2 cellular contexts compared by ENCODE assay signal in the genomic region with DNA sequence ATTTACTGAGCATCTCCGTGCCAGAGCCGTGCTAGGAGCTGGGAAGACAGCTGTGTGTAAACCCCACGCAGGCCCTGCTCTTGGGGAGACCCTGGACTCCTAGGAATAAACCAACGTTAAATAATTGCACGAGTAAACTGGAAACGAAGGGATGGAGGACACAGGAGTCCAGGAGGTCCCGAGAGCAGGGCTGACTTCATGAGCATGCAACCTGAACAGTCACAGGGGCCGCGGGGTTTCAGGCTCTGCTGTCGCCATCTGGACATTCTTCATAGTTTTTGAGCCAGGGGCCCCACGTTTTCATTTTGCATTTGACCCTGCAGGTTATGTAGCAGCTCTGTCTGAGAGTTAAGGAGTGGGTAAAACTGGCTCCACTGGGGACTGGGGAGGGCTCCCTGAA.
TF ChIP-seq lines count a peak whose summit lies in the region.

No MANE protein-coding gene starts in this region.

TF ChIP-seq in endothelial cell of umbilical vein, 7 proteins besides CTCF, POLR2A, EP300 and RAD21:
- TF ChIP-seq, protein P1, sequence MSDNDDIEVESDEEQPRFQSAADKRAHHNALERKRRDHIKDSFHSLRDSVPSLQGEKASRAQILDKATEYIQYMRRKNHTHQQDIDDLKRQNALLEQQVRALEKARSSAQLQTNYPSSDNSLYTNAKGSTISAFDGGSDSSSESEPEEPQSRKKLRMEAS (IDR thresholded peaks at IDR 0.05; ENCODE audit: insufficient read depth, insufficient read length): no peak
- TF ChIP-seq EZH2 (IDR thresholded peaks at IDR 0.05; ENCODE audit: borderline replicate concordance, low read depth, low read length, severe bottlenecking) (no peak), GATA2 (IDR thresholded peaks at IDR 0.05; ENCODE audit: insufficient read depth, insufficient read length, low read depth, low read length) (no peak), JUN (IDR thresholded peaks at IDR 0.05; ENCODE audit: borderline replicate concordance, insufficient read depth, insufficient read length, low read depth) (no peak), MYC (IDR thresholded peaks at IDR 0.05; ENCODE audit: low read depth, low read length) (no peak), POLR2AphosphoS5 (IDR thresholded peaks at IDR 0.05; ENCODE audit: insufficient read depth, low read depth, low read length) (no peak), FOS (IDR thresholded peaks at IDR 0.05; ENCODE audit: borderline replicate concordance, insufficient read depth, low read length) (no peak)

TF ChIP-seq in HepG2, 621 proteins besides CTCF, POLR2A, EP300 and RAD21:
- TF ChIP-seq HOXD1 (CRISPR knock-in tag; IDR thresholded peaks at IDR 0.05) (no peak), ZNF260 (CRISPR knock-in tag; IDR thresholded peaks at IDR 0.05; ENCODE audit: borderline replicate concordance, low read depth) (no peak), AGO1 (IDR thresholded peaks at IDR 0.05; ENCODE audit: low read depth, low read length, poor library complexity, severe bottlenecking) (no peak), NFIB (CRISPR knock-in tag; IDR thresholded peaks at IDR 0.05; ENCODE audit: borderline replicate concordance) (no peak), ZNF124 (CRISPR knock-in tag; IDR thresholded peaks at IDR 0.05) (no peak), ZSCAN25 (CRISPR knock-in tag; IDR thresholded peaks at IDR 0.05) (no peak), ZNF7 (CRISPR knock-in tag; IDR thresholded peaks at IDR 0.05) (no peak), ZNF567 (CRISPR knock-in tag; IDR thresholded peaks at IDR 0.05; ENCODE audit: borderline replicate concordance) (no peak), ZNF878 (CRISPR knock-in tag; IDR thresholded peaks at IDR 0.05) (no peak), PHF21A (CRISPR knock-in tag; IDR thresholded peaks at IDR 0.05) (no peak)
- TF ChIP-seq, protein P2, sequence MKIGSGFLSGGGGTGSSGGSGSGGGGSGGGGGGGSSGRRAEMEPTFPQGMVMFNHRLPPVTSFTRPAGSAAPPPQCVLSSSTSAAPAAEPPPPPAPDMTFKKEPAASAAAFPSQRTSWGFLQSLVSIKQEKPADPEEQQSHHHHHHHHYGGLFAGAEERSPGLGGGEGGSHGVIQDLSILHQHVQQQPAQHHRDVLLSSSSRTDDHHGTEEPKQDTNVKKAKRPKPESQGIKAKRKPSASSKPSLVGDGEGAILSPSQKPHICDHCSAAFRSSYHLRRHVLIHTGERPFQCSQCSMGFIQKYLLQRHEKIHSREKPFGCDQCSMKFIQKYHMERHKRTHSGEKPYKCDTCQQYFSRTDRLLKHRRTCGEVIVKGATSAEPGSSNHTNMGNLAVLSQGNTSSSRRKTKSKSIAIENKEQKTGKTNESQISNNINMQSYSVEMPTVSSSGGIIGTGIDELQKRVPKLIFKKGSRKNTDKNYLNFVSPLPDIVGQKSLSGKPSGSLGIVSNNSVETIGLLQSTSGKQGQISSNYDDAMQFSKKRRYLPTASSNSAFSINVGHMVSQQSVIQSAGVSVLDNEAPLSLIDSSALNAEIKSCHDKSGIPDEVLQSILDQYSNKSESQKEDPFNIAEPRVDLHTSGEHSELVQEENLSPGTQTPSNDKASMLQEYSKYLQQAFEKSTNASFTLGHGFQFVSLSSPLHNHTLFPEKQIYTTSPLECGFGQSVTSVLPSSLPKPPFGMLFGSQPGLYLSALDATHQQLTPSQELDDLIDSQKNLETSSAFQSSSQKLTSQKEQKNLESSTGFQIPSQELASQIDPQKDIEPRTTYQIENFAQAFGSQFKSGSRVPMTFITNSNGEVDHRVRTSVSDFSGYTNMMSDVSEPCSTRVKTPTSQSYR (CRISPR knock-in tag; IDR thresholded peaks at IDR 0.05; ENCODE audit: borderline replicate concordance): no peak
- TF ChIP-seq, protein P3, sequence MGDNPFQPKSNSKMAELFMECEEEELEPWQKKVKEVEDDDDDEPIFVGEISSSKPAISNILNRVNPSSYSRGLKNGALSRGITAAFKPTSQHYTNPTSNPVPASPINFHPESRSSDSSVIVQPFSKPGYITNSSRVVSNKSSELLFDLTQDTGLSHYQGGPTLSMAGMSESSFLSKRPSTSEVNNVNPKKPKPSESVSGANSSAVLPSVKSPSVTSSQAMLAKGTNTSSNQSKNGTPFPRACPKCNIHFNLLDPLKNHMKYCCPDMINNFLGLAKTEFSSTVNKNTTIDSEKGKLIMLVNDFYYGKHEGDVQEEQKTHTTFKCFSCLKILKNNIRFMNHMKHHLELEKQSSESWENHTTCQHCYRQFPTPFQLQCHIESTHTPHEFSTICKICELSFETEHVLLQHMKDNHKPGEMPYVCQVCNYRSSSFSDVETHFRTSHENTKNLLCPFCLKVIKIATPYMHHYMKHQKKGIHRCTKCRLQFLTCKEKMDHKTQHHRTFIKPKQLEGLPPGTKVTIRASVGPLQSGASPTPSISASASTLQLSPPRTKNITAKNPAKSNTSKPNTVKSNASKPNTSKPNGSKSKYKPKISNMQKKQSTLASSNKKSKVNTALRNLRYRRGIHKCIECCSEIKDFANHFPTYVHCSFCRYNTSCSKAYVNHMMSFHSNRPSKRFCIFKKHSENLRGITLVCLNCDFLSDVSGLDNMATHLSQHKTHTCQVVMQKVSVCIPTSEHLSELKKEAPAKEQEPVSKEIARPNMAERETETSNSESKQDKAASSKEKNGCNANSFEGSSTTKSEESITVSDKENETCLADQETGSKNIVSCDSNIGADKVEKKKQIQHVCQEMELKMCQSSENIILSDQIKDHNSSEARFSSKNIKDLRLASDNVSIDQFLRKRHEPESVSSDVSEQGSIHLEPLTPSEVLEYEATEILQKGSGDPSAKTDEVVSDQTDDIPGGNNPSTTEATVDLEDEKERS (CRISPR knock-in tag; IDR thresholded peaks at IDR 0.05): no peak
- TF ChIP-seq, protein P4, sequence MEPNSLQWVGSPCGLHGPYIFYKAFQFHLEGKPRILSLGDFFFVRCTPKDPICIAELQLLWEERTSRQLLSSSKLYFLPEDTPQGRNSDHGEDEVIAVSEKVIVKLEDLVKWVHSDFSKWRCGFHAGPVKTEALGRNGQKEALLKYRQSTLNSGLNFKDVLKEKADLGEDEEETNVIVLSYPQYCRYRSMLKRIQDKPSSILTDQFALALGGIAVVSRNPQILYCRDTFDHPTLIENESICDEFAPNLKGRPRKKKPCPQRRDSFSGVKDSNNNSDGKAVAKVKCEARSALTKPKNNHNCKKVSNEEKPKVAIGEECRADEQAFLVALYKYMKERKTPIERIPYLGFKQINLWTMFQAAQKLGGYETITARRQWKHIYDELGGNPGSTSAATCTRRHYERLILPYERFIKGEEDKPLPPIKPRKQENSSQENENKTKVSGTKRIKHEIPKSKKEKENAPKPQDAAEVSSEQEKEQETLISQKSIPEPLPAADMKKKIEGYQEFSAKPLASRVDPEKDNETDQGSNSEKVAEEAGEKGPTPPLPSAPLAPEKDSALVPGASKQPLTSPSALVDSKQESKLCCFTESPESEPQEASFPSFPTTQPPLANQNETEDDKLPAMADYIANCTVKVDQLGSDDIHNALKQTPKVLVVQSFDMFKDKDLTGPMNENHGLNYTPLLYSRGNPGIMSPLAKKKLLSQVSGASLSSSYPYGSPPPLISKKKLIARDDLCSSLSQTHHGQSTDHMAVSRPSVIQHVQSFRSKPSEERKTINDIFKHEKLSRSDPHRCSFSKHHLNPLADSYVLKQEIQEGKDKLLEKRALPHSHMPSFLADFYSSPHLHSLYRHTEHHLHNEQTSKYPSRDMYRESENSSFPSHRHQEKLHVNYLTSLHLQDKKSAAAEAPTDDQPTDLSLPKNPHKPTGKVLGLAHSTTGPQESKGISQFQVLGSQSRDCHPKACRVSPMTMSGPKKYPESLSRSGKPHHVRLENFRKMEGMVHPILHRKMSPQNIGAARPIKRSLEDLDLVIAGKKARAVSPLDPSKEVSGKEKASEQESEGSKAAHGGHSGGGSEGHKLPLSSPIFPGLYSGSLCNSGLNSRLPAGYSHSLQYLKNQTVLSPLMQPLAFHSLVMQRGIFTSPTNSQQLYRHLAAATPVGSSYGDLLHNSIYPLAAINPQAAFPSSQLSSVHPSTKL (CRISPR knock-in tag; IDR thresholded peaks at IDR 0.05): no peak
TF ChIP-seq in HepG2: peak in this region for 0.
